ENCODE assay signal across 9 cellular contexts in the genomic region with DNA sequence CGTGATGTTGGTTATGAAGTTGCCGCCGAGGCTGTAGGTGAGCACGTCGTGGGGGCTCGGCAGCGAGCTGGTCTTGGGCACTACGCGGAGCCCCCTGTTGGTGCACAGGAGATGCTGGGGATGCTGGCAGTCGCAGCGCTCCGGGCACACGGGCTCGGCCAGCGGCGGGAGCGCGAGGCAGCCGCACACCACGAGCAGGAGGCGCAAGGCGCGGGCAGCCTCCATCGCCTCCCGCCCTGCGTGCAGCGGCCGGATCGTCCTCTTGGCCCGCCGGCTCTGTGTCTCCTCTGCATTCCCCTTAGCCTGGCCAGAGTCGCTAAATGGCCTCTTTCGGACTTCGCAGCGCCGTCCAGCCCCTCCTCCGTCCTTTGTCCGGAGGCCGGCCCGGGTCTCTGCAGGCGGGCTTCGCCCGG. TPM values are rescaled to one million over a fixed set of nuclear protein-coding genes. Genes with fewer than 3 reads are reported as not detected.
DNase-seq lines count a peak whose midpoint lies in the region; ATAC-seq and TF ChIP-seq lines count a peak whose summit lies in the region.
"Had no signal": no experiment of that assay in that cellular context is flagged by ENCODE, and none has a peak within 500 bp of the region (broad histone marks: within the 10 kb centered on the region; RNA-seq: fewer than 3 reads in every experiment).

No MANE protein-coding gene starts in this region.

- H3F3A ChIP-seq in SK-N-SH (replicated peaks; ENCODE audit: insufficient read depth), result peaks cover 19% of the 10 kb centered on the region

- ATAC-seq in heart left ventricle (peak in 3 of 4 donors; percentile 6 to 14 (median 10)), GM18498 (IDR thresholded peaks at IDR 0.05; ENCODE audit: unreplicated experiment) (no peak)

- H3K27ac Mint-ChIP-seq in progenitor cell of endocrine pancreas, result peak overlapping the region; percentile 85

- H3K4me2 ChIP-seq in SK-N-SH, result peak overlapping the region; percentile 75

- H3K27me3 Mint-ChIP-seq in progenitor cell of endocrine pancreas, result peaks cover 65% of the 10 kb centered on the region

- H3K9me2 ChIP-seq in SK-N-SH, result no peaks in the 10 kb centered on the region

- H3K9me3 ChIP-seq in SK-N-SH (no peaks in the 10 kb centered on the region), heart left ventricle (no peaks in the 10 kb centered on the region)

- H3K36me3 ChIP-seq in SK-N-SH (replicated peaks in 1 of 2; ENCODE audit: control insufficient read depth in 1 of 2, insufficient read depth in 2 of 2, low read length in 1 of 2) (no peaks in the 10 kb centered on the region), heart left ventricle (no peaks in the 10 kb centered on the region)

- no peaks in the 10 kb centered on the region for H3K36me3 Mint-ChIP-seq in progenitor cell of endocrine pancreas (ENCODE audit: insufficient read depth)

- H3K4me3 ChIP-seq in SK-N-SH (ENCODE audit: low read depth in 2 of 2, low read length in 1 of 2) (peak overlapping the region; percentile 56 to 59; a peak in 3 of 4 replicates), heart left ventricle (peak overlapping the region; percentile 42 to 73 (median 62))

- H3K4me1 ChIP-seq in SK-N-SH (ENCODE audit: control insufficient read depth in 1 of 2, insufficient read depth in 2 of 2, low read depth in 1 of 2, low read length in 1 of 2) (peaks cover 11 to 64% of the 10 kb centered on the region in 2 experiments), heart left ventricle (peaks cover 5 to 54% (median 40%) of the 10 kb centered on the region in 12 donors)

- H2AFZ ChIP-seq in SK-N-SH (ENCODE audit: low read depth), result peak overlapping the region; percentile 86

- H3K27ac ChIP-seq in SK-N-SH (ENCODE audit: low read depth in 2 of 2, low read length in 1 of 2) (peak overlapping the region in 1 of 2 experiments; percentile 100; a peak in 2 of 4 replicates), heart left ventricle (peak overlapping the region; percentile 26 to 79 (median 66))

- CTCF ChIA-PET in SK-N-SH (lab: Yijun Ruan, JAX), result interaction anchor here (0.7 to 37.1 kb wide), 27 partner anchors 11 to 631 kb away, joined by 3 to 1040 read pairs (median 18); no protein-coding TSS in a partner anchor

- no peak for TF ChIP-seq RAD21 in SK-N-SH (IDR thresholded peaks at IDR 0.05; ENCODE audit: low read length)

- no peak for TF ChIP-seq POLR2A in heart left ventricle (IDR thresholded peaks at IDR 0.05)

- H3K27me3 ChIP-seq in SK-N-SH (ENCODE audit: insufficient read depth) (peaks cover 48% of the 10 kb centered on the region), heart left ventricle (peaks cover 0 to 48% (median 0%) of the 10 kb centered on the region in 9 donors)

- no peaks in the 10 kb centered on the region for H4K20me1 ChIP-seq in SK-N-SH (ENCODE audit: insufficient read depth)

- DNase-seq in D341Med (ENCODE audit: low spot score), result peak; percentile 57
- DNase-seq in SK-N-SH, result peak; percentile 80
- peak in 1 of 5 donors; percentile 20 for DNase-seq in heart left ventricle
- peak; percentile 16 for DNase-seq in progenitor cell of endocrine pancreas (ENCODE audit: low spot score, unreplicated experiment)
- DNase-seq in GM19238 (ENCODE audit: insufficient read length, low spot score), result no peak
- no peak for DNase-seq in activated T-cell treated with anti-CD3 and anti-CD28 coated beads, Interleukin-2, amount 50 U/mL, for 48 hours
- no peak for DNase-seq in effector CD8-positive, alpha-beta T cell (lab: John Stamatoyannopoulos, UW)
- DNase-seq: NCI-H1105 treated with DMSO at 0.1 percent for 48 hours had no signal

- no peaks in the 10 kb centered on the region for H3K9me3 Mint-ChIP-seq in progenitor cell of endocrine pancreas (ENCODE audit: low read depth)

- no peak overlapping the region for H3K9ac ChIP-seq in SK-N-SH

- intact Hi-C loops in heart left ventricle (cut with DNase I), result loop anchor here in 9 of 10 donors (1.0 to 10.0 kb wide), 8 partner anchors 31 to 147 kb away; no protein-coding TSS in a partner anchor

- POLR2A ChIA-PET in SK-N-SH (lab: Yijun Ruan, JAX), result interaction anchor here (0.5 to 3.7 kb wide), 9 partner anchors 10 to 631 kb away, joined by 3 to 62 read pairs (median 4); no protein-coding TSS in a partner anchor

- no peak for TF ChIP-seq CTCF in SK-N-SH (IDR thresholded peaks at IDR 0.05)
- no peak for TF ChIP-seq CTCF in heart left ventricle (IDR thresholded peaks at IDR 0.05)
- TF ChIP-seq CTCF in progenitor cell of endocrine pancreas (IDR thresholded peaks at IDR 0.05; ENCODE audit: unreplicated experiment), result no peak

- peak overlapping the region; percentile 75 for H3K4me3 Mint-ChIP-seq in progenitor cell of endocrine pancreas (ENCODE audit: low read depth)

- 5% methylated on average over 20 of the region's 43 CpGs for WGBS in SK-N-SH (ENCODE audit: low lambda C conversion rate)
- 1 to 2% (median 1%) methylated on average over 36 to 43 of the region's 43 CpGs for WGBS in heart left ventricle, 4 donors

- H3K4me1 Mint-ChIP-seq in progenitor cell of endocrine pancreas (ENCODE audit: low read depth), result peaks cover 4% of the 10 kb centered on the region

- no peaks in the 10 kb centered on the region for H3K79me2 ChIP-seq in SK-N-SH (ENCODE audit: insufficient read depth)

- TF ChIP-seq EP300 in SK-N-SH (IDR thresholded peaks at IDR 0.05; ENCODE audit: borderline replicate concordance in 1 of 2, low read depth in 1 of 2, low read length in 1 of 2), result no peak

TF ChIP-seq in SK-N-SH, 30 proteins besides CTCF, POLR2A, EP300 and RAD21:
- no peak for TF ChIP-seq EZH2phosphoT487 (IDR thresholded peaks at IDR 0.05; ENCODE audit: borderline replicate concordance, low read depth)
- TF ChIP-seq, protein P1, sequence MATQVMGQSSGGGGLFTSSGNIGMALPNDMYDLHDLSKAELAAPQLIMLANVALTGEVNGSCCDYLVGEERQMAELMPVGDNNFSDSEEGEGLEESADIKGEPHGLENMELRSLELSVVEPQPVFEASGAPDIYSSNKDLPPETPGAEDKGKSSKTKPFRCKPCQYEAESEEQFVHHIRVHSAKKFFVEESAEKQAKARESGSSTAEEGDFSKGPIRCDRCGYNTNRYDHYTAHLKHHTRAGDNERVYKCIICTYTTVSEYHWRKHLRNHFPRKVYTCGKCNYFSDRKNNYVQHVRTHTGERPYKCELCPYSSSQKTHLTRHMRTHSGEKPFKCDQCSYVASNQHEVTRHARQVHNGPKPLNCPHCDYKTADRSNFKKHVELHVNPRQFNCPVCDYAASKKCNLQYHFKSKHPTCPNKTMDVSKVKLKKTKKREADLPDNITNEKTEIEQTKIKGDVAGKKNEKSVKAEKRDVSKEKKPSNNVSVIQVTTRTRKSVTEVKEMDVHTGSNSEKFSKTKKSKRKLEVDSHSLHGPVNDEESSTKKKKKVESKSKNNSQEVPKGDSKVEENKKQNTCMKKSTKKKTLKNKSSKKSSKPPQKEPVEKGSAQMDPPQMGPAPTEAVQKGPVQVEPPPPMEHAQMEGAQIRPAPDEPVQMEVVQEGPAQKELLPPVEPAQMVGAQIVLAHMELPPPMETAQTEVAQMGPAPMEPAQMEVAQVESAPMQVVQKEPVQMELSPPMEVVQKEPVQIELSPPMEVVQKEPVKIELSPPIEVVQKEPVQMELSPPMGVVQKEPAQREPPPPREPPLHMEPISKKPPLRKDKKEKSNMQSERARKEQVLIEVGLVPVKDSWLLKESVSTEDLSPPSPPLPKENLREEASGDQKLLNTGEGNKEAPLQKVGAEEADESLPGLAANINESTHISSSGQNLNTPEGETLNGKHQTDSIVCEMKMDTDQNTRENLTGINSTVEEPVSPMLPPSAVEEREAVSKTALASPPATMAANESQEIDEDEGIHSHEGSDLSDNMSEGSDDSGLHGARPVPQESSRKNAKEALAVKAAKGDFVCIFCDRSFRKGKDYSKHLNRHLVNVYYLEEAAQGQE (IDR thresholded peaks at IDR 0.05; ENCODE audit: low read depth, low read length), result no peak
- no peak for TF ChIP-seq TCF12 (IDR thresholded peaks at IDR 0.05)
- TF ChIP-seq TAF1 (IDR thresholded peaks at IDR 0.05; ENCODE audit: borderline replicate concordance, low read depth, low read length), result no peak
- no peak for TF ChIP-seq JUND (IDR thresholded peaks at IDR 0.05)
- TF ChIP-seq MXI1 (IDR thresholded peaks at IDR 0.05; ENCODE audit: low read depth, low read length), result no peak
- TF ChIP-seq FOXM1 (IDR thresholded peaks at IDR 0.05; ENCODE audit: low read depth), result no peak
- TF ChIP-seq, protein P2, sequence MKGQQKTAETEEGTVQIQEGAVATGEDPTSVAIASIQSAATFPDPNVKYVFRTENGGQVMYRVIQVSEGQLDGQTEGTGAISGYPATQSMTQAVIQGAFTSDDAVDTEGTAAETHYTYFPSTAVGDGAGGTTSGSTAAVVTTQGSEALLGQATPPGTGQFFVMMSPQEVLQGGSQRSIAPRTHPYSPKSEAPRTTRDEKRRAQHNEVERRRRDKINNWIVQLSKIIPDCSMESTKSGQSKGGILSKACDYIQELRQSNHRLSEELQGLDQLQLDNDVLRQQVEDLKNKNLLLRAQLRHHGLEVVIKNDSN (IDR thresholded peaks at IDR 0.05; ENCODE audit: borderline replicate concordance, low read depth), result no peak
- TF ChIP-seq SMC3 (IDR thresholded peaks at IDR 0.05; ENCODE audit: low read depth, low read length), result no peak; the same call in 1 of the 2 replicates
- TF ChIP-seq POLR2AphosphoS5 (IDR thresholded peaks at IDR 0.05; ENCODE audit: low read depth, low read length), result no peak
- TF ChIP-seq, protein P3, sequence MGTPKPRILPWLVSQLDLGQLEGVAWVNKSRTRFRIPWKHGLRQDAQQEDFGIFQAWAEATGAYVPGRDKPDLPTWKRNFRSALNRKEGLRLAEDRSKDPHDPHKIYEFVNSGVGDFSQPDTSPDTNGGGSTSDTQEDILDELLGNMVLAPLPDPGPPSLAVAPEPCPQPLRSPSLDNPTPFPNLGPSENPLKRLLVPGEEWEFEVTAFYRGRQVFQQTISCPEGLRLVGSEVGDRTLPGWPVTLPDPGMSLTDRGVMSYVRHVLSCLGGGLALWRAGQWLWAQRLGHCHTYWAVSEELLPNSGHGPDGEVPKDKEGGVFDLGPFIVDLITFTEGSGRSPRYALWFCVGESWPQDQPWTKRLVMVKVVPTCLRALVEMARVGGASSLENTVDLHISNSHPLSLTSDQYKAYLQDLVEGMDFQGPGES (IDR thresholded peaks at IDR 0.05; ENCODE audit: low read depth, low read length), result no peak
- no peak for TF ChIP-seq RXRA (IDR thresholded peaks at IDR 0.05; ENCODE audit: borderline replicate concordance, low read depth)
- no peak for TF ChIP-seq TEAD4 (IDR thresholded peaks at IDR 0.05; ENCODE audit: borderline replicate concordance, insufficient read depth)
- no peak for TF ChIP-seq FOXJ3 (CRISPR knock-in tag; IDR thresholded peaks at IDR 0.05)

RNA-seq across cellular contexts. Expression of a gene that starts 0.3 kb away (rescaled TPM):
- polyA plus RNA-seq in SK-N-SH (2012; rRNA removed), result 0.18 and 0.28 TPM in 2 replicates
- 0.23 and 0.41 TPM in 2 replicates for polyA plus RNA-seq in SK-N-SH (2012; cell fraction: cytosol; rRNA removed)
- 0.08 and 0.16 TPM in 2 replicates for polyA plus RNA-seq in SK-N-SH (2012; cell fraction: nucleus; rRNA removed)
- total RNA-seq in heart left ventricle, result 1 to 10 TPM; 1.5 to 7.0 (median 3.2) TPM
- polyA plus RNA-seq in heart left ventricle, result 1 to 10 TPM in 1 of 2 donors, under 1 TPM in 1; 0.53 to 1.8 TPM
- 8.0 and 9.3 TPM in 2 replicates for total RNA-seq in progenitor cell of endocrine pancreas

Comparison
In these comparisons a context has a peak if more than half of its experiments do, and no peak if none do; other contexts are left out.
1. DNase-seq: peak in D341Med (single experiment), SK-N-SH (single experiment) and progenitor cell of endocrine pancreas (single experiment); none in GM19238 (single experiment), activated T-cell treated with anti-CD3 and anti-CD28 coated beads, Interleukin-2, amount 50 U/mL, for 48 hours (0 of 2) and effector CD8-positive, alpha-beta T cell (single experiment).